8 cellular contexts compared by ENCODE assay signal in genomic region chrX:131729295-131729694, GRCh38.
DNase-seq lines count a peak whose midpoint lies in the region; ATAC-seq and TF ChIP-seq lines count a peak whose summit lies in the region.

No MANE protein-coding gene starts in this region.

- H3K9ac ChIP-seq in fibroblast of lung (ENCODE audit: insufficient read depth, low read length): no peak overlapping the region

- H3K27me3 ChIP-seq in fibroblast of lung (ENCODE audit: control insufficient read depth, insufficient read depth, low read length) (no peaks in the 10 kb centered on the region), transverse colon (no peaks in the 10 kb centered on the region)

- POLR2A ChIA-PET in activated CD8-positive, alpha-beta T cell treated with anti-CD3 and anti-CD28 coated beads, Interleukin-2, amount 10 ng/mL, durations not matched to agents 7 days and 5 days (lab: Charles Lee): no interaction called here

- intact Hi-C loops in activated T-helper 1 cell treated with anti-CD3 and anti-CD28 coated beads, Interleukin-12 subunit alpha, Interleukin-12 subunit beta, Interleukin-2, Interleukin-4 antibody, amounts not matched to agents 30 ng/mL and 10 ng/mL and 1 ng/mL, durations not matched to agents 14 hours and 24 hours and 36 hours (cut with micrococcal nuclease): no loop called here
- intact Hi-C loops in transverse colon (cut with DNase I; ENCODE audit: low total_unique reads): loop anchor here (2.0 kb wide), 1 partner anchor 18 kb away; no protein-coding TSS in a partner anchor

- ATAC-seq in activated CD8-positive, alpha-beta T cell treated with anti-CD3 and anti-CD28 coated beads, Interleukin-2, amount 10 ng/mL, durations not matched to agents 7 days and 5 days: no peak
- no peak for ATAC-seq in HG03571 (IDR thresholded peaks at IDR 0.05; ENCODE audit: unreplicated experiment)
- ATAC-seq in HG03432 (IDR thresholded peaks at IDR 0.05; ENCODE audit: unreplicated experiment): no peak

- TF ChIP-seq POLR2A in transverse colon (IDR thresholded peaks at IDR 0.05): no peak

- peak overlapping the region; percentile 92 for H3K4me2 ChIP-seq in fibroblast of lung (ENCODE audit: extremely low read depth, insufficient read depth, low read length)

- no peak for TF ChIP-seq EP300 in transverse colon (IDR thresholded peaks at IDR 0.05; ENCODE audit: low read depth)

- H3K4me3 ChIP-seq in fibroblast of lung (replicated peaks in 1 of 4; ENCODE audit: control extremely low read depth in 1 of 4, insufficient read depth in 1 of 4, low read depth in 3 of 4, low read length in 4 of 4): peak overlapping the region in 2 of 4 experiments; percentile 42 to 53
- H3K4me3 ChIP-seq in transverse colon: peak overlapping the region in 2 of 4 donors; percentile 30 to 36

- 44 to 95% methylated on average over 8 to 15 of the region's 15 CpGs for WGBS in transverse colon (ENCODE audit: low coverage in 1 of 2), 2 donors

- H3K27ac ChIP-seq in fibroblast of lung (ENCODE audit: insufficient read depth, low read length): peak overlapping the region; percentile 82
- H3K27ac ChIP-seq in transverse colon: peak overlapping the region in 2 of 4 donors; percentile 76 to 89

- DNase-seq in activated T-helper 1 cell treated with Interleukin-2 at 50 U/mL for 16 hours (ENCODE audit: low read depth): peak; percentile 73
- DNase-seq in activated T-helper 1 cell treated with anti-CD3 and anti-CD28 coated beads, Interleukin-12 subunit alpha, Interleukin-12 subunit beta, Interleukin-2, Interleukin-4 antibody, amounts not matched to agents 30 ng/mL and 10 ng/mL and 1 ng/mL, durations not matched to agents 14 hours and 24 hours and 36 hours (ENCODE audit: low spot score): no peak
- DNase-seq in NCI-H2227 (lab: John Stamatoyannopoulos, UW; ENCODE audit: unreplicated experiment): peak; percentile 64
- DNase-seq in fibroblast of lung (ENCODE audit: low read depth in 2 of 2): peak in 1 of 2 donors; percentile 74
- DNase-seq in transverse colon: peak; percentile 89
- DNase-seq in activated CD8-positive, alpha-beta T cell treated with anti-CD3 and anti-CD28 coated beads, Interleukin-2, amount 10 ng/mL, durations not matched to agents 7 days and 5 days: no peak

- H3K27ac Mint-ChIP-seq in activated T-helper 1 cell treated with anti-CD3 and anti-CD28 coated beads, Interleukin-12 subunit alpha, Interleukin-12 subunit beta, Interleukin-2, Interleukin-4 antibody, amounts not matched to agents 30 ng/mL and 10 ng/mL and 1 ng/mL, durations not matched to agents 14 hours and 24 hours and 36 hours: no peak overlapping the region
- H3K27ac Mint-ChIP-seq in activated CD8-positive, alpha-beta T cell treated with anti-CD3 and anti-CD28 coated beads, Interleukin-2, amount 10 ng/mL, durations not matched to agents 7 days and 5 days: no peak overlapping the region

- H3K79me2 ChIP-seq in fibroblast of lung (ENCODE audit: control insufficient read depth, insufficient read depth, low read length): no peaks in the 10 kb centered on the region

- no peak overlapping the region for H3K4me3 Mint-ChIP-seq in activated T-helper 1 cell treated with anti-CD3 and anti-CD28 coated beads, Interleukin-12 subunit alpha, Interleukin-12 subunit beta, Interleukin-2, Interleukin-4 antibody, amounts not matched to agents 30 ng/mL and 10 ng/mL and 1 ng/mL, durations not matched to agents 14 hours and 24 hours and 36 hours
- H3K4me3 Mint-ChIP-seq in activated CD8-positive, alpha-beta T cell treated with anti-CD3 and anti-CD28 coated beads, Interleukin-2, amount 10 ng/mL, durations not matched to agents 7 days and 5 days: no peak overlapping the region

- H4K20me1 ChIP-seq in fibroblast of lung (ENCODE audit: control insufficient read depth, extremely low read depth, insufficient read depth, low read length): no peaks in the 10 kb centered on the region

- no peaks in the 10 kb centered on the region for H3K27me3 Mint-ChIP-seq in activated T-helper 1 cell treated with anti-CD3 and anti-CD28 coated beads, Interleukin-12 subunit alpha, Interleukin-12 subunit beta, Interleukin-2, Interleukin-4 antibody, amounts not matched to agents 30 ng/mL and 10 ng/mL and 1 ng/mL, durations not matched to agents 14 hours and 24 hours and 36 hours (ENCODE audit: insufficient read depth)
- H3K27me3 Mint-ChIP-seq in activated CD8-positive, alpha-beta T cell treated with anti-CD3 and anti-CD28 coated beads, Interleukin-2, amount 10 ng/mL, durations not matched to agents 7 days and 5 days (ENCODE audit: low read depth): no peaks in the 10 kb centered on the region

- H3K9me3 ChIP-seq in fibroblast of lung (ENCODE audit: control insufficient read depth, insufficient read depth, low read depth, low read length) (no peaks in the 10 kb centered on the region), transverse colon (no peaks in the 10 kb centered on the region)

- peak overlapping the region; percentile 69 for H2AFZ ChIP-seq in fibroblast of lung (ENCODE audit: low read length)

- H3K4me1 ChIP-seq in fibroblast of lung (ENCODE audit: control insufficient read depth, extremely low read depth, insufficient read depth, low read length) (no peaks in the 10 kb centered on the region), transverse colon (no peaks in the 10 kb centered on the region)

- CTCF ChIA-PET in activated CD8-positive, alpha-beta T cell treated with anti-CD3 and anti-CD28 coated beads, Interleukin-2, amount 10 ng/mL, durations not matched to agents 7 days and 5 days (lab: Charles Lee): no interaction called here

- in situ Hi-C loops in transverse colon (cut with MboI; ENCODE audit: low pct_ligation_motif_present in 1 of 4, low pct_unique_long_range_greater_than_20kb in 1 of 4, low sequenced_read_pairs in 3 of 4): no loop called here

- no peak for TF ChIP-seq CTCF in fibroblast of lung (conservative IDR thresholded peaks at IDR 0.05 in 1 of 2, IDR thresholded peaks at IDR 0.05 in 1 of 2; ENCODE audit: low read depth in 1 of 2, low read length in 2 of 2)
- TF ChIP-seq CTCF in transverse colon (IDR thresholded peaks at IDR 0.05): peak in 1 of 5 experiments; percentile 19

- no peaks in the 10 kb centered on the region for H3K4me1 Mint-ChIP-seq in activated T-helper 1 cell treated with anti-CD3 and anti-CD28 coated beads, Interleukin-12 subunit alpha, Interleukin-12 subunit beta, Interleukin-2, Interleukin-4 antibody, amounts not matched to agents 30 ng/mL and 10 ng/mL and 1 ng/mL, durations not matched to agents 14 hours and 24 hours and 36 hours (ENCODE audit: low read depth)
- H3K4me1 Mint-ChIP-seq in activated CD8-positive, alpha-beta T cell treated with anti-CD3 and anti-CD28 coated beads, Interleukin-2, amount 10 ng/mL, durations not matched to agents 7 days and 5 days (ENCODE audit: low read depth): no peaks in the 10 kb centered on the region

- H3K36me3 Mint-ChIP-seq in activated T-helper 1 cell treated with anti-CD3 and anti-CD28 coated beads, Interleukin-12 subunit alpha, Interleukin-12 subunit beta, Interleukin-2, Interleukin-4 antibody, amounts not matched to agents 30 ng/mL and 10 ng/mL and 1 ng/mL, durations not matched to agents 14 hours and 24 hours and 36 hours (ENCODE audit: low read depth): peaks cover 10% of the 10 kb centered on the region
- peaks cover 8% of the 10 kb centered on the region for H3K36me3 Mint-ChIP-seq in activated CD8-positive, alpha-beta T cell treated with anti-CD3 and anti-CD28 coated beads, Interleukin-2, amount 10 ng/mL, durations not matched to agents 7 days and 5 days (ENCODE audit: low read depth)

- no peaks in the 10 kb centered on the region for H3K36me3 ChIP-seq in fibroblast of lung (ENCODE audit: control insufficient read depth, insufficient read depth, low read length)
- no peaks in the 10 kb centered on the region for H3K36me3 ChIP-seq in transverse colon

- H3K9me3 Mint-ChIP-seq in activated T-helper 1 cell treated with anti-CD3 and anti-CD28 coated beads, Interleukin-12 subunit alpha, Interleukin-12 subunit beta, Interleukin-2, Interleukin-4 antibody, amounts not matched to agents 30 ng/mL and 10 ng/mL and 1 ng/mL, durations not matched to agents 14 hours and 24 hours and 36 hours: peaks cover 9% of the 10 kb centered on the region
- no peaks in the 10 kb centered on the region for H3K9me3 Mint-ChIP-seq in activated CD8-positive, alpha-beta T cell treated with anti-CD3 and anti-CD28 coated beads, Interleukin-2, amount 10 ng/mL, durations not matched to agents 7 days and 5 days (ENCODE audit: insufficient read depth)

Comparison
In these comparisons a context has a peak if more than half of its experiments do, and no peak if none do; other contexts are left out.
1. DNase-seq: peak in activated T-helper 1 cell treated with Interleukin-2 at 50 U/mL for 16 hours (single experiment), NCI-H2227 (single experiment) and transverse colon (single experiment); none in activated T-helper 1 cell treated with anti-CD3 and anti-CD28 coated beads, Interleukin-12 subunit alpha, Interleukin-12 subunit beta, Interleukin-2, Interleukin-4 antibody, amounts not matched to agents 30 ng/mL and 10 ng/mL and 1 ng/mL, durations not matched to agents 14 hours and 24 hours and 36 hours (single experiment) and activated CD8-positive, alpha-beta T cell treated with anti-CD3 and anti-CD28 coated beads, Interleukin-2, amount 10 ng/mL, durations not matched to agents 7 days and 5 days (single experiment).